Comparison of ENCODE assay signal across 26 cellular contexts in genomic region chr12:75097003-75097402, GRCh38.
"Had no signal": no experiment of that assay in that cellular context is flagged by ENCODE, and none has a peak within 500 bp of the region (broad histone marks: within the 10 kb centered on the region; RNA-seq: fewer than 3 reads in every experiment).

No MANE protein-coding gene starts in this region.

- H3K27me3 ChIP-seq: esophagus muscularis mucosa, foreskin keratinocyte, gastroesophageal sphincter, heart left ventricle, hepatocyte, neutrophil, pancreas, right lobe of liver, thyroid gland, vagina had no signal

- H3K4me1 ChIP-seq: esophagus muscularis mucosa, foreskin keratinocyte, gastroesophageal sphincter, heart left ventricle, pancreas, right lobe of liver, thyroid gland, vagina had no signal

- H3K36me3 ChIP-seq: esophagus muscularis mucosa, gastroesophageal sphincter, heart left ventricle, neutrophil, pancreas, right lobe of liver, thyroid gland, vagina had no signal

- H3K27me3 Mint-ChIP-seq: memory B cell; stimulated activated memory B cell treated with anti-CD40 and anti-IgM and Interleukin-4, amounts not matched to agents 10 μg/mL and 1 μg/mL and 100 μg/mL, for 72 hours; stimulated activated naive CD8-positive, alpha-beta T cell treated with anti-CD3 and anti-CD28 coated beads, Interleukin-15, Interleukin-2, amounts not matched to agents 100 ng/mL and 50 ng/mL, for 24 hours had no signal

- H3K27ac Mint-ChIP-seq: memory B cell; natural killer cell; stimulated activated memory B cell treated with anti-CD40 and anti-IgM and Interleukin-4, amounts not matched to agents 10 μg/mL and 1 μg/mL and 100 μg/mL, for 72 hours; stimulated activated naive CD8-positive, alpha-beta T cell treated with anti-CD3 and anti-CD28 coated beads, Interleukin-15, Interleukin-2, amounts not matched to agents 100 ng/mL and 50 ng/mL, for 24 hours had no signal

- H3K36me3 Mint-ChIP-seq: memory B cell; natural killer cell; stimulated activated memory B cell treated with anti-CD40 and anti-IgM and Interleukin-4, amounts not matched to agents 10 μg/mL and 1 μg/mL and 100 μg/mL, for 72 hours had no signal

- DNase-seq: dermis blood vessel endothelial cell; effector memory CD4-positive, alpha-beta T cell; heart left ventricle; kidney; natural killer cell; pancreas; right lobe of liver; stimulated activated CD4-positive, alpha-beta T cell treated with anti-CD3 and anti-CD28 coated beads, Interleukin-12 subunit alpha, Interleukin-12 subunit beta, amount 100 ng/mL, for 4 hours; stimulated activated CD4-positive, alpha-beta T cell treated with anti-CD3 and anti-CD28 coated beads, Interleukin-2, amount 100 ng/mL, for 24 hours; stimulated activated CD4-positive, alpha-beta T cell treated with anti-CD3 and anti-CD28 coated beads, Interleukin-4, amount 100 ng/mL, for 24 hours; thyroid gland; trophoblast cell had no signal

- H3K4me1 Mint-ChIP-seq: memory B cell; natural killer cell; neural crest cell; stimulated activated memory B cell treated with anti-CD40 and anti-IgM and Interleukin-4, amounts not matched to agents 10 μg/mL and 1 μg/mL and 100 μg/mL, for 72 hours had no signal

- H3K9me3 Mint-ChIP-seq: memory B cell; neural crest cell; stimulated activated memory B cell treated with anti-CD40 and anti-IgM and Interleukin-4, amounts not matched to agents 10 μg/mL and 1 μg/mL and 100 μg/mL, for 72 hours; stimulated activated naive CD8-positive, alpha-beta T cell treated with anti-CD3 and anti-CD28 coated beads, Interleukin-15, Interleukin-2, amounts not matched to agents 100 ng/mL and 50 ng/mL, for 24 hours had no signal

- H3K4me3 Mint-ChIP-seq: memory B cell; natural killer cell; neural crest cell; stimulated activated memory B cell treated with anti-CD40 and anti-IgM and Interleukin-4, amounts not matched to agents 10 μg/mL and 1 μg/mL and 100 μg/mL, for 72 hours; stimulated activated naive CD8-positive, alpha-beta T cell treated with anti-CD3 and anti-CD28 coated beads, Interleukin-15, Interleukin-2, amounts not matched to agents 100 ng/mL and 50 ng/mL, for 24 hours had no signal

- H3K4me3 ChIP-seq: coronary artery, esophagus muscularis mucosa, gastroesophageal sphincter, heart left ventricle, hepatocyte, lung, pancreas, right lobe of liver, smooth muscle cell, thyroid gland, vagina had no signal

- H3K9me3 ChIP-seq: esophagus muscularis mucosa, gastroesophageal sphincter, heart left ventricle, neutrophil, pancreas, right lobe of liver, thyroid gland, vagina had no signal

- ATAC-seq: foreskin keratinocyte; gastroesophageal sphincter; heart left ventricle; left lobe of liver; natural killer cell; pancreas; right lobe of liver; stimulated activated memory B cell treated with anti-CD40 and anti-IgM and Interleukin-4, amounts not matched to agents 10 μg/mL and 1 μg/mL and 100 μg/mL, for 72 hours had no signal
